ENCODE assay signal across 12 cellular contexts in genomic region chr16:85908444-85908843, GRCh38. TPM values are rescaled to one million over a fixed set of nuclear protein-coding genes. Genes with fewer than 3 reads are reported as not detected.
DNase-seq lines count a peak whose midpoint lies in the region; ATAC-seq, FAIRE-seq and TF ChIP-seq lines count a peak whose summit lies in the region.
"Had no signal": no experiment of that assay in that cellular context is flagged by ENCODE, and none has a peak within 500 bp of the region (broad histone marks: within the 10 kb centered on the region; RNA-seq: fewer than 3 reads in every experiment).

No MANE protein-coding gene starts in this region.

- TF ChIP-seq CTCF in DOHH2 (IDR thresholded peaks at IDR 0.05; ENCODE audit: low read depth, low read length, poor library complexity, severe bottlenecking) (no peak), GM12878 (IDR thresholded peaks at IDR 0.05 in 2 of 3, conservative IDR thresholded peaks at IDR 0.05 in 1 of 3; ENCODE audit: control insufficient read depth in 2 of 3, extremely low read depth in 1 of 3, insufficient read depth in 1 of 3, low read depth in 3 of 3, low read length in 3 of 3) (no peak)

- DNase-seq in GM12878 (ENCODE audit: low read depth, low spot score): peak; percentile 59
- DNase-seq in mesenchymal stem cell: no peak
- no peak for DNase-seq in activated CD8-positive, alpha-beta memory T cell treated with anti-CD3 and anti-CD28 coated beads for 24 hours
- DNase-seq in HUDEP-2 (lab: John Stamatoyannopoulos, UW; ENCODE audit: unreplicated experiment in 76 of 76): no peak
- DNase-seq: activated CD4-positive, alpha-beta T cell treated with anti-CD3 and anti-CD28 coated beads, Interleukin-2, amount 50 U/mL, for 48 hours; NCI-H446; stomach had no signal

- TF ChIP-seq POLR2A in GM12878 (IDR thresholded peaks at IDR 0.05; ENCODE audit: low read depth, low read length): peak; percentile 48

- CTCF ChIA-PET in GM12878 (lab: Yijun Ruan, JAX): interaction anchor here (1.1 to 3.9 kb wide), 11 partner anchors 8 to 106 kb away, joined by 3 to 17 read pairs (median 7); no protein-coding TSS in a partner anchor

- H3K9ac ChIP-seq in GM12878 (ENCODE audit: control insufficient read depth, insufficient read depth, low read length): no peak overlapping the region; the same call in 1 of the 2 replicates
- no peak overlapping the region for H3K9ac ChIP-seq in mesenchymal stem cell (ENCODE audit: low read length)

- H3F3A ChIP-seq in DOHH2 (ENCODE audit: control insufficient read depth, insufficient read depth): peaks cover 85% of the 10 kb centered on the region

- H3K9me2 ChIP-seq in DOHH2 (replicated peaks; ENCODE audit: control insufficient read depth, low read length): no peaks in the 10 kb centered on the region

- no peak overlapping the region for H4K91ac ChIP-seq in mesenchymal stem cell (ENCODE audit: low read length)

- FAIRE-seq in GM12878 (lab: Jason Lieb, UNC): peak; percentile 71
- FAIRE-seq: D721Med had no signal

- in situ Hi-C loops in GM12878 (cut with MboI): loop anchor here (10.0 kb wide), 1 partner anchor 106 kb away; no protein-coding TSS in a partner anchor

- 0% methylated on average over 3 of the region's 3 CpGs for WGBS in GM12878 (ENCODE audit: insufficient coverage, insufficient replicate concordance, low lambda C conversion rate, missing lambda C conversion rate)
- WGBS in mesenchymal stem cell: 84% methylated on average over 3 of the region's 3 CpGs

- H3K18ac ChIP-seq in mesenchymal stem cell (ENCODE audit: low read depth in 1 of 2, low read length in 2 of 2): no peak overlapping the region

- H3K27me3 ChIP-seq in DOHH2 (ENCODE audit: control insufficient read depth, low read length) (no peaks in the 10 kb centered on the region), GM12878 (replicated peaks in 1 of 2; ENCODE audit: control insufficient read depth in 2 of 2, insufficient read depth in 2 of 2, low read length in 1 of 2) (no peaks in the 10 kb centered on the region), mesenchymal stem cell (ENCODE audit: control insufficient read depth in 1 of 2, insufficient read depth in 1 of 2, low read length in 2 of 2) (peaks cover 13 to 59% of the 10 kb centered on the region in 2 experiments)
- H3K27me3 ChIP-seq: stomach had no signal

- H2BK12ac ChIP-seq in mesenchymal stem cell (ENCODE audit: low read length in 2 of 2): no peak overlapping the region

- no peak overlapping the region for H2BK120ac ChIP-seq in mesenchymal stem cell (ENCODE audit: low read depth, low read length)

- no peak overlapping the region for H3K4ac ChIP-seq in mesenchymal stem cell (ENCODE audit: low read depth in 1 of 2, low read length in 2 of 2)

- no peak overlapping the region for H2AFZ ChIP-seq in GM12878 (ENCODE audit: control insufficient read depth, low read depth, low read length)
- no peak overlapping the region for H2AFZ ChIP-seq in mesenchymal stem cell (ENCODE audit: low read depth, low read length)

- H3K9me3 ChIP-seq in DOHH2 (ENCODE audit: control insufficient read depth, insufficient read depth, low read length) (no peaks in the 10 kb centered on the region), GM12878 (replicated peaks; ENCODE audit: control insufficient read depth, insufficient read depth, low read length) (no peaks in the 10 kb centered on the region; the same call in 2 of the 3 replicates), mesenchymal stem cell (ENCODE audit: control insufficient read depth, low read length) (no peaks in the 10 kb centered on the region)
- H3K9me3 ChIP-seq: stomach had no signal

- H3K79me2 ChIP-seq in DOHH2 (ENCODE audit: control insufficient read depth, low read length) (peaks cover 89% of the 10 kb centered on the region), GM12878 (ENCODE audit: control insufficient read depth, insufficient read depth, low read length) (peaks cover 89% of the 10 kb centered on the region)

- H2BK15ac ChIP-seq in mesenchymal stem cell (ENCODE audit: low read depth, poor library complexity, severe bottlenecking): no peak overlapping the region

- H3K79me1 ChIP-seq in mesenchymal stem cell (replicated peaks; ENCODE audit: low read length, poor library complexity, severe bottlenecking): no peaks in the 10 kb centered on the region

- H3K14ac ChIP-seq in mesenchymal stem cell (ENCODE audit: low read length in 2 of 2): no peak overlapping the region

- peak overlapping the region; percentile 94 for H3K27ac ChIP-seq in DOHH2 (ENCODE audit: low read depth, low read length)
- peak overlapping the region; percentile 45 for H3K27ac ChIP-seq in GM12878 (ENCODE audit: control insufficient read depth, insufficient read depth)
- no peak overlapping the region for H3K27ac ChIP-seq in mesenchymal stem cell (ENCODE audit: low read length, poor library complexity, severe bottlenecking)

- peak overlapping the region; percentile 70 for H3K4me3 ChIP-seq in DOHH2 (ENCODE audit: low read length)
- H3K4me3 ChIP-seq in GM12878: peak overlapping the region; percentile 41
- H3K4me3 ChIP-seq in mesenchymal stem cell (ENCODE audit: insufficient read depth in 1 of 2, low read depth in 1 of 2, low read length in 2 of 2): no peak overlapping the region
- H3K4me3 ChIP-seq: stomach had no signal

- no peak overlapping the region for H3K23ac ChIP-seq in mesenchymal stem cell (ENCODE audit: low read length in 2 of 2)

- H3K4me1 ChIP-seq in DOHH2 (ENCODE audit: control insufficient read depth, low read length) (peaks cover 98% of the 10 kb centered on the region), GM12878 (ENCODE audit: control insufficient read depth, insufficient read depth, low read length) (peaks cover 83% of the 10 kb centered on the region), mesenchymal stem cell (ENCODE audit: control insufficient read depth, insufficient read depth, low read depth, low read length) (peaks cover 2% of the 10 kb centered on the region)

- TF ChIP-seq RAD21 in GM12878 (IDR thresholded peaks at IDR 0.05; ENCODE audit: insufficient read depth, low read depth, low read length): no peak

- BruUV-seq in GM12878 (replicated peaks; lab: Mats Ljungman, UMichigan): no TSS peak

- H4K20me1 ChIP-seq in DOHH2 (ENCODE audit: control insufficient read depth, insufficient read depth, low read depth, low read length) (peaks cover 4% of the 10 kb centered on the region; the same call in 1 of the 2 replicates), GM12878 (ENCODE audit: control insufficient read depth, insufficient read depth) (no peaks in the 10 kb centered on the region)

- TF ChIP-seq EP300 in GM12878 (IDR thresholded peaks at IDR 0.05; ENCODE audit: borderline replicate concordance in 1 of 2, control insufficient read depth in 1 of 2, low read depth in 2 of 2, low read length in 2 of 2): 0 out of 4 replicates have a peak, but pooled peaks of 1 of the 2 experiments have one; percentile 1

- H3K36me3 ChIP-seq in DOHH2 (ENCODE audit: control insufficient read depth, low read length): peaks cover 94% of the 10 kb centered on the region
- peaks cover 48 to 55% of the 10 kb centered on the region in 2 experiments for H3K36me3 ChIP-seq in GM12878 (ENCODE audit: control insufficient read depth in 2 of 2, insufficient read depth in 2 of 2, low read length in 1 of 2)
- H3K36me3 ChIP-seq in mesenchymal stem cell (ENCODE audit: control insufficient read depth in 1 of 2, insufficient read depth in 2 of 2, low read depth in 1 of 2, low read length in 2 of 2): no peaks in the 10 kb centered on the region

- no peak overlapping the region for H2AK5ac ChIP-seq in mesenchymal stem cell (ENCODE audit: low read length, severe bottlenecking)

- H3K4me2 ChIP-seq in DOHH2 (ENCODE audit: low read length): peak overlapping the region; percentile 90
- peak overlapping the region; percentile 98; the same call in 1 of the 2 replicates for H3K4me2 ChIP-seq in GM12878 (ENCODE audit: control insufficient read depth, insufficient read depth)
- no peak overlapping the region for H3K4me2 ChIP-seq in mesenchymal stem cell (ENCODE audit: low read length, poor library complexity, severe bottlenecking)

- H4K8ac ChIP-seq in mesenchymal stem cell (ENCODE audit: low read length): no peak overlapping the region

- RAD21 ChIA-PET in GM12878 (lab: Charles Lee; ENCODE audit: unreplicated experiment): interaction anchor here (0.8 to 4.4 kb wide), 7 partner anchors 9 to 87 kb away, joined by 3 to 34 read pairs (median 5); partner anchors contain the start of gene IRF8

- intact Hi-C loops in GM12878 (cut with micrococcal nuclease; ENCODE audit: unreplicated experiment): no loop called here

- ATAC-seq in GM19397 (IDR thresholded peaks at IDR 0.05; ENCODE audit: unreplicated experiment): peak; percentile 50
- ATAC-seq in HG03342 (IDR thresholded peaks at IDR 0.05; ENCODE audit: unreplicated experiment): peak; percentile 44
- peak; percentile 61 for ATAC-seq in GM12878
- no peak for ATAC-seq in HG03095 (IDR thresholded peaks at IDR 0.05; ENCODE audit: unreplicated experiment)

- H2BK5ac ChIP-seq in mesenchymal stem cell (ENCODE audit: low read depth, low read length, poor library complexity, severe bottlenecking): no peak overlapping the region

- SMC1A ChIA-PET in GM12878 (lab: Charles Lee; ENCODE audit: uncharacterized antibody, unreplicated experiment): interaction anchor here (0.8 to 14.8 kb wide), 21 partner anchors 9 to 107 kb away, joined by 3 to 289 read pairs (median 4); partner anchors contain the start of gene IRF8

- POLR2A ChIA-PET in GM12878 (lab: Charles Lee): interaction anchor here (0.8 to 3.3 kb wide), 8 partner anchors 9 to 91 kb away, joined by 3 to 19 read pairs (median 4); partner anchors contain the start of gene IRF8

TF ChIP-seq in GM12878, 131 proteins besides CTCF, POLR2A, EP300 and RAD21 (continues in another document):
- TF ChIP-seq SPI1 (IDR thresholded peaks at IDR 0.05; ENCODE audit: borderline replicate concordance, insufficient read depth, low read depth, low read length): peak; percentile 73; the same call in 1 of the 2 replicates

RNA-seq across cellular contexts. Expression of gene IRF8, which starts 9.5 kb away (rescaled TPM):
- total RNA-seq in GM12878 (2013; cell fraction: nucleolus; rRNA removed): 220 and 236 TPM in 2 replicates
- 229 and 237 TPM in 2 replicates for total RNA-seq in GM12878 (2014; rRNA removed)
- total RNA-seq in GM12878 (2014; rRNA removed; fragmentation: Illumina TruSeq; extraction: Trizol): 164 and 167 TPM in 2 replicates
- 181 and 191 TPM in 2 replicates for total RNA-seq in GM12878 (2021)
- 62.7 TPM for polyA plus RNA-seq in GM12878 (2011; ENCODE audit: low read depth)
- polyA plus RNA-seq in GM12878 (2011; rRNA removed): 220 and 328 TPM in 2 replicates
- 175 and 263 TPM in 2 replicates for polyA plus RNA-seq in GM12878 (2011; cell fraction: cytosol; rRNA removed)
- polyA plus RNA-seq in GM12878 (2011; cell fraction: nucleus; rRNA removed): 312 and 314 TPM in 2 replicates
- 116 and 131 TPM in 2 replicates for polyA plus RNA-seq in GM12878 (2012)
- 181 and 269 TPM in 2 replicates for polyA plus RNA-seq in GM12878 (2014; fragmentation: Illumina TruSeq; extraction: Trizol)
- polyA plus RNA-seq in GM12878 (2014; fragmentation: Nextera tagmentation; extraction: Ambion mirVana): 10 to 100 TPM; 17.1 to 34.5 TPM
- polyA plus RNA-seq in GM12878 (2014; rRNA removed): 179 and 194 TPM in 2 replicates
- polyA plus RNA-seq in GM12878 (2016; fragmentation: Nextera tagmentation; extraction: Ambion mirVana): 100 to 1,000 TPM; 104 to 121 TPM
- polyA minus RNA-seq in GM12878 (2011; rRNA and poly(A)+ RNA removed): 201 and 208 TPM in 2 replicates
- polyA minus RNA-seq in GM12878 (2011; cell fraction: cytosol; rRNA and poly(A)+ RNA removed): 109 and 123 TPM in 2 replicates
- polyA minus RNA-seq in GM12878 (2011; cell fraction: nucleus; rRNA and poly(A)+ RNA removed): 155 and 194 TPM in 2 replicates
- polyA plus RNA-seq in mesenchymal stem cell (2013, experiment 1 of 2): 0.21 TPM
- 0.08 TPM for polyA plus RNA-seq in mesenchymal stem cell (2013, experiment 2 of 2)

Comparison
In these comparisons a context has a peak if more than half of its experiments do, and no peak if none do; other contexts are left out.
1. H3K4me3 ChIP-seq: peak in DOHH2 (single experiment) and GM12878 (single experiment); none in mesenchymal stem cell (0 of 2).